In the genomic region with DNA sequence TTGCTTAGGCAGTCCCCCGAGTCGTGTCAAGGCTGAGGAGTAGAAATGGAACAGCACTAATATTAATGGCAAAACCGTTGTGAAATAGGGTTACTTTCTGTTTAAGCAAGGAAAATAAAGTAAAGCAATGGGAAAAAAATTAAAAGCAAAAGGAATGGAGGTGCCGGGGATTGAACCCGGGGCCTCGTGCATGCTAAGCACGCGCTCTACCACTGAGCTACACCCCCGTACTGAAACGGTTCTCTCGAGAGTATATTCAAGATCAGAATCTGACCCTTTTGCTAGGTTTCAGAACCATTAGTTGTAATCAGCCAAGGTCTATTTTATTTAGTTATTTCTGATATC, we compare ENCODE assay signal across 1 cellular context.
TF ChIP-seq lines count a peak whose summit lies in the region.

No MANE protein-coding gene starts in this region.

TF ChIP-seq in HepG2, 621 proteins besides CTCF, POLR2A, EP300 and RAD21 (continued from another document and continues in another):
- TF ChIP-seq, protein P1, sequence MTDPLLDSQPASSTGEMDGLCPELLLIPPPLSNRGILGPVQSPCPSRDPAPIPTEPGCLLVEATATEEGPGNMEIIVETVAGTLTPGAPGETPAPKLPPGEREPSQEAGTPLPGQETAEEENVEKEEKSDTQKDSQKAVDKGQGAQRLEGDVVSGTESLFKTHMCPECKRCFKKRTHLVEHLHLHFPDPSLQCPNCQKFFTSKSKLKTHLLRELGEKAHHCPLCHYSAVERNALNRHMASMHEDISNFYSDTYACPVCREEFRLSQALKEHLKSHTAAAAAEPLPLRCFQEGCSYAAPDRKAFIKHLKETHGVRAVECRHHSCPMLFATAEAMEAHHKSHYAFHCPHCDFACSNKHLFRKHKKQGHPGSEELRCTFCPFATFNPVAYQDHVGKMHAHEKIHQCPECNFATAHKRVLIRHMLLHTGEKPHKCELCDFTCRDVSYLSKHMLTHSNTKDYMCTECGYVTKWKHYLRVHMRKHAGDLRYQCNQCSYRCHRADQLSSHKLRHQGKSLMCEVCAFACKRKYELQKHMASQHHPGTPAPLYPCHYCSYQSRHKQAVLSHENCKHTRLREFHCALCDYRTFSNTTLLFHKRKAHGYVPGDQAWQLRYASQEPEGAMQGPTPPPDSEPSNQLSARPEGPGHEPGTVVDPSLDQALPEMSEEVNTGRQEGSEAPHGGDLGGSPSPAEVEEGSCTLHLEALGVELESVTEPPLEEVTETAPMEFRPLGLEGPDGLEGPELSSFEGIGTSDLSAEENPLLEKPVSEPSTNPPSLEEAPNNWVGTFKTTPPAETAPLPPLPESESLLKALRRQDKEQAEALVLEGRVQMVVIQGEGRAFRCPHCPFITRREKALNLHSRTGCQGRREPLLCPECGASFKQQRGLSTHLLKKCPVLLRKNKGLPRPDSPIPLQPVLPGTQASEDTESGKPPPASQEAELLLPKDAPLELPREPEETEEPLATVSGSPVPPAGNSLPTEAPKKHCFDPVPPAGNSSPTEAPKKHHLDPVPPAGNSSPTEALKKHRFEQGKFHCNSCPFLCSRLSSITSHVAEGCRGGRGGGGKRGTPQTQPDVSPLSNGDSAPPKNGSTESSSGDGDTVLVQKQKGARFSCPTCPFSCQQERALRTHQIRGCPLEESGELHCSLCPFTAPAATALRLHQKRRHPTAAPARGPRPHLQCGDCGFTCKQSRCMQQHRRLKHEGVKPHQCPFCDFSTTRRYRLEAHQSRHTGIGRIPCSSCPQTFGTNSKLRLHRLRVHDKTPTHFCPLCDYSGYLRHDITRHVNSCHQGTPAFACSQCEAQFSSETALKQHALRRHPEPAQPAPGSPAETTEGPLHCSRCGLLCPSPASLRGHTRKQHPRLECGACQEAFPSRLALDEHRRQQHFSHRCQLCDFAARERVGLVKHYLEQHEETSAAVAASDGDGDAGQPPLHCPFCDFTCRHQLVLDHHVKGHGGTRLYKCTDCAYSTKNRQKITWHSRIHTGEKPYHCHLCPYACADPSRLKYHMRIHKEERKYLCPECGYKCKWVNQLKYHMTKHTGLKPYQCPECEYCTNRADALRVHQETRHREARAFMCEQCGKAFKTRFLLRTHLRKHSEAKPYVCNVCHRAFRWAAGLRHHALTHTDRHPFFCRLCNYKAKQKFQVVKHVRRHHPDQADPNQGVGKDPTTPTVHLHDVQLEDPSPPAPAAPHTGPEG (CRISPR knock-in tag; IDR thresholded peaks at IDR 0.05) = no peak; the same call in 1 of the 2 replicates
- TF ChIP-seq, protein P2, sequence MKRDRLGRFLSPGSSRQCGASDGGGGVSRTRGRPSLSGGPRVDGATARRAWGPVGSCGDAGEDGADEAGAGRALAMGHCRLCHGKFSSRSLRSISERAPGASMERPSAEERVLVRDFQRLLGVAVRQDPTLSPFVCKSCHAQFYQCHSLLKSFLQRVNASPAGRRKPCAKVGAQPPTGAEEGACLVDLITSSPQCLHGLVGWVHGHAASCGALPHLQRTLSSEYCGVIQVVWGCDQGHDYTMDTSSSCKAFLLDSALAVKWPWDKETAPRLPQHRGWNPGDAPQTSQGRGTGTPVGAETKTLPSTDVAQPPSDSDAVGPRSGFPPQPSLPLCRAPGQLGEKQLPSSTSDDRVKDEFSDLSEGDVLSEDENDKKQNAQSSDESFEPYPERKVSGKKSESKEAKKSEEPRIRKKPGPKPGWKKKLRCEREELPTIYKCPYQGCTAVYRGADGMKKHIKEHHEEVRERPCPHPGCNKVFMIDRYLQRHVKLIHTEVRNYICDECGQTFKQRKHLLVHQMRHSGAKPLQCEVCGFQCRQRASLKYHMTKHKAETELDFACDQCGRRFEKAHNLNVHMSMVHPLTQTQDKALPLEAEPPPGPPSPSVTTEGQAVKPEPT (CRISPR knock-in tag; IDR thresholded peaks at IDR 0.05; ENCODE audit: low read depth) = no peak
- TF ChIP-seq HDAC6 (IDR thresholded peaks at IDR 0.05; ENCODE audit: low read depth, low read length) = no peak
- TF ChIP-seq, protein P3, sequence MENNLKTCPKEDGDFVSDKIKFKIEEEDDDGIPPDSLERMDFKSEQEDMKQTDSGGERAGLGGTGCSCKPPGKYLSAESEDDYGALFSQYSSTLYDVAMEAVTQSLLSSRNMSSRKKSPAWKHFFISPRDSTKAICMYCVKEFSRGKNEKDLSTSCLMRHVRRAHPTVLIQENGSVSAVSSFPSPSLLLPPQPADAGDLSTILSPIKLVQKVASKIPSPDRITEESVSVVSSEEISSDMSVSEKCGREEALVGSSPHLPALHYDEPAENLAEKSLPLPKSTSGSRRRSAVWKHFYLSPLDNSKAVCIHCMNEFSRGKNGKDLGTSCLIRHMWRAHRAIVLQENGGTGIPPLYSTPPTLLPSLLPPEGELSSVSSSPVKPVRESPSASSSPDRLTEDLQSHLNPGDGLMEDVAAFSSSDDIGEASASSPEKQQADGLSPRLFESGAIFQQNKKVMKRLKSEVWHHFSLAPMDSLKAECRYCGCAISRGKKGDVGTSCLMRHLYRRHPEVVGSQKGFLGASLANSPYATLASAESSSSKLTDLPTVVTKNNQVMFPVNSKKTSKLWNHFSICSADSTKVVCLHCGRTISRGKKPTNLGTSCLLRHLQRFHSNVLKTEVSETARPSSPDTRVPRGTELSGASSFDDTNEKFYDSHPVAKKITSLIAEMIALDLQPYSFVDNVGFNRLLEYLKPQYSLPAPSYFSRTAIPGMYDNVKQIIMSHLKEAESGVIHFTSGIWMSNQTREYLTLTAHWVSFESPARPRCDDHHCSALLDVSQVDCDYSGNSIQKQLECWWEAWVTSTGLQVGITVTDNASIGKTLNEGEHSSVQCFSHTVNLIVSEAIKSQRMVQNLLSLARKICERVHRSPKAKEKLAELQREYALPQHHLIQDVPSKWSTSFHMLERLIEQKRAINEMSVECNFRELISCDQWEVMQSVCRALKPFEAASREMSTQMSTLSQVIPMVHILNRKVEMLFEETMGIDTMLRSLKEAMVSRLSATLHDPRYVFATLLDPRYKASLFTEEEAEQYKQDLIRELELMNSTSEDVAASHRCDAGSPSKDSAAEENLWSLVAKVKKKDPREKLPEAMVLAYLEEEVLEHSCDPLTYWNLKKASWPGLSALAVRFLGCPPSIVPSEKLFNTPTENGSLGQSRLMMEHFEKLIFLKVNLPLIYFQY (CRISPR knock-in tag; IDR thresholded peaks at IDR 0.05; ENCODE audit: borderline replicate concordance) = no peak
- TF ChIP-seq, protein P4, sequence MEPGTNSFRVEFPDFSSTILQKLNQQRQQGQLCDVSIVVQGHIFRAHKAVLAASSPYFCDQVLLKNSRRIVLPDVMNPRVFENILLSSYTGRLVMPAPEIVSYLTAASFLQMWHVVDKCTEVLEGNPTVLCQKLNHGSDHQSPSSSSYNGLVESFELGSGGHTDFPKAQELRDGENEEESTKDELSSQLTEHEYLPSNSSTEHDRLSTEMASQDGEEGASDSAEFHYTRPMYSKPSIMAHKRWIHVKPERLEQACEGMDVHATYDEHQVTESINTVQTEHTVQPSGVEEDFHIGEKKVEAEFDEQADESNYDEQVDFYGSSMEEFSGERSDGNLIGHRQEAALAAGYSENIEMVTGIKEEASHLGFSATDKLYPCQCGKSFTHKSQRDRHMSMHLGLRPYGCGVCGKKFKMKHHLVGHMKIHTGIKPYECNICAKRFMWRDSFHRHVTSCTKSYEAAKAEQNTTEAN (CRISPR knock-in tag; conservative IDR thresholded peaks at IDR 0.05) = 0 out of 2 replicates have a peak, but pooled peaks have one; percentile 28
- no peak for TF ChIP-seq ERF (CRISPR knock-in tag; IDR thresholded peaks at IDR 0.05)
- TF ChIP-seq PHF8 (CRISPR knock-in tag; IDR thresholded peaks at IDR 0.05) = 0 out of 2 replicates have a peak, but pooled peaks have one; percentile 6
- TF ChIP-seq SMC3 (IDR thresholded peaks at IDR 0.05; ENCODE audit: low read length) = no peak
- TF ChIP-seq ARID2 (CRISPR knock-in tag; IDR thresholded peaks at IDR 0.05; ENCODE audit: borderline replicate concordance) = no peak
- TF ChIP-seq ZNF510 (CRISPR knock-in tag; IDR thresholded peaks at IDR 0.05; ENCODE audit: low read depth) = no peak; the same call in 1 of the 2 replicates
- TF ChIP-seq MED13 (CRISPR knock-in tag; IDR thresholded peaks at IDR 0.05) = no peak
- TF ChIP-seq, protein P5, sequence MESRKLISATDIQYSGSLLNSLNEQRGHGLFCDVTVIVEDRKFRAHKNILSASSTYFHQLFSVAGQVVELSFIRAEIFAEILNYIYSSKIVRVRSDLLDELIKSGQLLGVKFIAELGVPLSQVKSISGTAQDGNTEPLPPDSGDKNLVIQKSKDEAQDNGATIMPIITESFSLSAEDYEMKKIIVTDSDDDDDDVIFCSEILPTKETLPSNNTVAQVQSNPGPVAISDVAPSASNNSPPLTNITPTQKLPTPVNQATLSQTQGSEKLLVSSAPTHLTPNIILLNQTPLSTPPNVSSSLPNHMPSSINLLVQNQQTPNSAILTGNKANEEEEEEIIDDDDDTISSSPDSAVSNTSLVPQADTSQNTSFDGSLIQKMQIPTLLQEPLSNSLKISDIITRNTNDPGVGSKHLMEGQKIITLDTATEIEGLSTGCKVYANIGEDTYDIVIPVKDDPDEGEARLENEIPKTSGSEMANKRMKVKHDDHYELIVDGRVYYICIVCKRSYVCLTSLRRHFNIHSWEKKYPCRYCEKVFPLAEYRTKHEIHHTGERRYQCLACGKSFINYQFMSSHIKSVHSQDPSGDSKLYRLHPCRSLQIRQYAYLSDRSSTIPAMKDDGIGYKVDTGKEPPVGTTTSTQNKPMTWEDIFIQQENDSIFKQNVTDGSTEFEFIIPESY (CRISPR knock-in tag; IDR thresholded peaks at IDR 0.05) = no peak
- TF ChIP-seq, protein P6, sequence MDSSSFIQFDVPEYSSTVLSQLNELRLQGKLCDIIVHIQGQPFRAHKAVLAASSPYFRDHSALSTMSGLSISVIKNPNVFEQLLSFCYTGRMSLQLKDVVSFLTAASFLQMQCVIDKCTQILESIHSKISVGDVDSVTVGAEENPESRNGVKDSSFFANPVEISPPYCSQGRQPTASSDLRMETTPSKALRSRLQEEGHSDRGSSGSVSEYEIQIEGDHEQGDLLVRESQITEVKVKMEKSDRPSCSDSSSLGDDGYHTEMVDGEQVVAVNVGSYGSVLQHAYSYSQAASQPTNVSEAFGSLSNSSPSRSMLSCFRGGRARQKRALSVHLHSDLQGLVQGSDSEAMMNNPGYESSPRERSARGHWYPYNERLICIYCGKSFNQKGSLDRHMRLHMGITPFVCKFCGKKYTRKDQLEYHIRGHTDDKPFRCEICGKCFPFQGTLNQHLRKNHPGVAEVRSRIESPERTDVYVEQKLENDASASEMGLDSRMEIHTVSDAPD (CRISPR knock-in tag; IDR thresholded peaks at IDR 0.05) = no peak
- TF ChIP-seq TRIM24 (CRISPR knock-in tag; IDR thresholded peaks at IDR 0.05) = no peak
- 0 out of 2 replicates have a peak, but pooled peaks have one; percentile 16 for TF ChIP-seq KDM3A (CRISPR knock-in tag; IDR thresholded peaks at IDR 0.05; ENCODE audit: low read depth)
- TF ChIP-seq PAWR (CRISPR knock-in tag; IDR thresholded peaks at IDR 0.05; ENCODE audit: borderline replicate concordance) = no peak
- no peak for TF ChIP-seq ZNF382 (CRISPR knock-in tag; IDR thresholded peaks at IDR 0.05; ENCODE audit: borderline replicate concordance)
- TF ChIP-seq HCFC1 (IDR thresholded peaks at IDR 0.05; ENCODE audit: low read depth, low read length) = no peak
- TF ChIP-seq, protein P7, sequence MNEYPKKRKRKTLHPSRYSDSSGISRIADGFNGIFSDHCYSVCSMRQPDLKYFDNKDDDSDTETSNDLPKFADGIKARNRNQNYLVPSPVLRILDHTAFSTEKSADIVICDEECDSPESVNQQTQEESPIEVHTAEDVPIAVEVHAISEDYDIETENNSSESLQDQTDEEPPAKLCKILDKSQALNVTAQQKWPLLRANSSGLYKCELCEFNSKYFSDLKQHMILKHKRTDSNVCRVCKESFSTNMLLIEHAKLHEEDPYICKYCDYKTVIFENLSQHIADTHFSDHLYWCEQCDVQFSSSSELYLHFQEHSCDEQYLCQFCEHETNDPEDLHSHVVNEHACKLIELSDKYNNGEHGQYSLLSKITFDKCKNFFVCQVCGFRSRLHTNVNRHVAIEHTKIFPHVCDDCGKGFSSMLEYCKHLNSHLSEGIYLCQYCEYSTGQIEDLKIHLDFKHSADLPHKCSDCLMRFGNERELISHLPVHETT (CRISPR knock-in tag; conservative IDR thresholded peaks at IDR 0.05) = no peak
- TF ChIP-seq, protein P8, sequence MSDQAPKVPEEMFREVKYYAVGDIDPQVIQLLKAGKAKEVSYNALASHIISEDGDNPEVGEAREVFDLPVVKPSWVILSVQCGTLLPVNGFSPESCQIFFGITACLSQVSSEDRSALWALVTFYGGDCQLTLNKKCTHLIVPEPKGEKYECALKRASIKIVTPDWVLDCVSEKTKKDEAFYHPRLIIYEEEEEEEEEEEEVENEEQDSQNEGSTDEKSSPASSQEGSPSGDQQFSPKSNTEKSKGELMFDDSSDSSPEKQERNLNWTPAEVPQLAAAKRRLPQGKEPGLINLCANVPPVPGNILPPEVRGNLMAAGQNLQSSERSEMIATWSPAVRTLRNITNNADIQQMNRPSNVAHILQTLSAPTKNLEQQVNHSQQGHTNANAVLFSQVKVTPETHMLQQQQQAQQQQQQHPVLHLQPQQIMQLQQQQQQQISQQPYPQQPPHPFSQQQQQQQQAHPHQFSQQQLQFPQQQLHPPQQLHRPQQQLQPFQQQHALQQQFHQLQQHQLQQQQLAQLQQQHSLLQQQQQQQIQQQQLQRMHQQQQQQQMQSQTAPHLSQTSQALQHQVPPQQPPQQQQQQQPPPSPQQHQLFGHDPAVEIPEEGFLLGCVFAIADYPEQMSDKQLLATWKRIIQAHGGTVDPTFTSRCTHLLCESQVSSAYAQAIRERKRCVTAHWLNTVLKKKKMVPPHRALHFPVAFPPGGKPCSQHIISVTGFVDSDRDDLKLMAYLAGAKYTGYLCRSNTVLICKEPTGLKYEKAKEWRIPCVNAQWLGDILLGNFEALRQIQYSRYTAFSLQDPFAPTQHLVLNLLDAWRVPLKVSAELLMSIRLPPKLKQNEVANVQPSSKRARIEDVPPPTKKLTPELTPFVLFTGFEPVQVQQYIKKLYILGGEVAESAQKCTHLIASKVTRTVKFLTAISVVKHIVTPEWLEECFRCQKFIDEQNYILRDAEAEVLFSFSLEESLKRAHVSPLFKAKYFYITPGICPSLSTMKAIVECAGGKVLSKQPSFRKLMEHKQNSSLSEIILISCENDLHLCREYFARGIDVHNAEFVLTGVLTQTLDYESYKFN (CRISPR knock-in tag; conservative IDR thresholded peaks at IDR 0.05) = no peak; the same call in 1 of the 2 replicates
- TF ChIP-seq ZNF782 (CRISPR knock-in tag; IDR thresholded peaks at IDR 0.05; ENCODE audit: borderline replicate concordance) = no peak
- peak; percentile 70; the same call in 1 of the 2 replicates for TF ChIP-seq ZNF878 (CRISPR knock-in tag; IDR thresholded peaks at IDR 0.05)
- TF ChIP-seq MED8 (CRISPR knock-in tag; IDR thresholded peaks at IDR 0.05; ENCODE audit: insufficient replicate concordance) = no peak
- TF ChIP-seq, protein P9, sequence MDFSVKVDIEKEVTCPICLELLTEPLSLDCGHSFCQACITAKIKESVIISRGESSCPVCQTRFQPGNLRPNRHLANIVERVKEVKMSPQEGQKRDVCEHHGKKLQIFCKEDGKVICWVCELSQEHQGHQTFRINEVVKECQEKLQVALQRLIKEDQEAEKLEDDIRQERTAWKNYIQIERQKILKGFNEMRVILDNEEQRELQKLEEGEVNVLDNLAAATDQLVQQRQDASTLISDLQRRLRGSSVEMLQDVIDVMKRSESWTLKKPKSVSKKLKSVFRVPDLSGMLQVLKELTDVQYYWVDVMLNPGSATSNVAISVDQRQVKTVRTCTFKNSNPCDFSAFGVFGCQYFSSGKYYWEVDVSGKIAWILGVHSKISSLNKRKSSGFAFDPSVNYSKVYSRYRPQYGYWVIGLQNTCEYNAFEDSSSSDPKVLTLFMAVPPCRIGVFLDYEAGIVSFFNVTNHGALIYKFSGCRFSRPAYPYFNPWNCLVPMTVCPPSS (IDR thresholded peaks at IDR 0.05) = no peak
